In genomic region chr1:161503394-161503748, GRCh38 we compare ENCODE assay signal across 5 cellular contexts.
"Had no signal": no experiment of that assay in that cellular context is flagged by ENCODE, and none has a peak within 500 bp of the region (broad histone marks: within the 10 kb centered on the region; RNA-seq: fewer than 3 reads in every experiment).

No MANE protein-coding gene starts in this region.

- FAIRE-seq: GM12878, GM12891, GM12892, GM18507, GM19239 had no signal

- ATAC-seq: GM12878 had no signal

- H3K4me3 ChIP-seq: GM12878 had no signal
